In genomic region chr14:105385322-105385637, GRCh38 we compare ENCODE assay signal across 1 cellular context.
TF ChIP-seq lines count a peak whose summit lies in the region.

No MANE protein-coding gene starts in this region.

TF ChIP-seq in K562, 482 proteins besides CTCF, POLR2A, EP300 and RAD21 (continued from another document):
- TF ChIP-seq ATF2 (CRISPR knock-in tag; IDR thresholded peaks at IDR 0.05): no peak
- TF ChIP-seq ZNF518B (CRISPR knock-in tag; IDR thresholded peaks at IDR 0.05): no peak
- TF ChIP-seq PTRF (tag; IDR thresholded peaks at IDR 0.05): no peak
- TF ChIP-seq RFX5 (IDR thresholded peaks at IDR 0.05; ENCODE audit: low read depth, low read length): no peak
